In genomic region chr2:239257511-239257937, GRCh38 we compare ENCODE assay signal across 8 cellular contexts.
A peak's percentile ranks its signal among the peaks of the same experiment; 100 is the strongest.
DNase-seq lines count a peak whose midpoint lies in the region; ATAC-seq and TF ChIP-seq lines count a peak whose summit lies in the region.

No MANE protein-coding gene starts in this region.

- no peak for TF ChIP-seq EP300 in upper lobe of left lung (IDR thresholded peaks at IDR 0.05)

- H3K27ac ChIP-seq in upper lobe of left lung (peak overlapping the region in 3 of 4 donors; percentile 3 to 80 (median 11)), esophagus squamous epithelium (peak overlapping the region in 1 of 4 donors; percentile 42)

- no peaks in the 10 kb centered on the region for H3K9me3 ChIP-seq in upper lobe of left lung
- no peaks in the 10 kb centered on the region for H3K9me3 ChIP-seq in esophagus squamous epithelium

- no peak for TF ChIP-seq CTCF in upper lobe of left lung (IDR thresholded peaks at IDR 0.05)
- TF ChIP-seq CTCF in esophagus squamous epithelium (IDR thresholded peaks at IDR 0.05) = no peak

- H3K4me3 ChIP-seq in upper lobe of left lung (no peak overlapping the region), esophagus squamous epithelium (no peak overlapping the region)

- H3K4me1 ChIP-seq in upper lobe of left lung (peaks cover 19 to 46% (median 28%) of the 10 kb centered on the region in 4 donors), esophagus squamous epithelium (peaks cover 19 to 71% (median 21%) of the 10 kb centered on the region in 3 donors)

- TF ChIP-seq POLR2A in upper lobe of left lung (IDR thresholded peaks at IDR 0.05) (no peak), esophagus squamous epithelium (IDR thresholded peaks at IDR 0.05) (no peak)

- ATAC-seq in Right ventricle myocardium inferior (no peak), upper lobe of left lung (ENCODE audit: low FRiP score in 2 of 2) (peak in 1 of 2 donors; percentile 58)

- H3K36me3 ChIP-seq in upper lobe of left lung (no peaks in the 10 kb centered on the region), esophagus squamous epithelium (no peaks in the 10 kb centered on the region)

- H3K27me3 ChIP-seq in upper lobe of left lung (no peaks in the 10 kb centered on the region), esophagus squamous epithelium (no peaks in the 10 kb centered on the region)

- intact Hi-C loops in cardiac septum (cut with DNase I) (no loop called here), Right ventricle myocardium inferior (cut with DNase I) (no loop called here), esophagus squamous epithelium (cut with DNase I) (no loop called here)

- DNase-seq in cardiac septum (ENCODE audit: low spot score) = peak; percentile 60
- no peak for DNase-seq in Right ventricle myocardium inferior (ENCODE audit: missing footprints)
- DNase-seq in SIG-M5 (lab: John Stamatoyannopoulos, UW) = peak; percentile 91
- DNase-seq in fibroblast of gingiva (ENCODE audit: low read depth) = peak; percentile 81
- no peak for DNase-seq in upper lobe of left lung
- DNase-seq in esophagus squamous epithelium (lab: John Stamatoyannopoulos, UW) = no peak
- DNase-seq in cerebellar nuclear complex (lab: John Stamatoyannopoulos, UW) = no peak
- DNase-seq in central memory CD4-positive, alpha-beta T cell = no peak

Comparison
In these comparisons a context has a peak if more than half of its experiments do, and no peak if none do; other contexts are left out.
1. DNase-seq: peak in cardiac septum (single experiment), SIG-M5 (single experiment) and fibroblast of gingiva (single experiment); none in Right ventricle myocardium inferior (single experiment), upper lobe of left lung (0 of 2), esophagus squamous epithelium (single experiment), cerebellar nuclear complex (0 of 2) and central memory CD4-positive, alpha-beta T cell (single experiment).